Comparison of ENCODE assay signal across 19 cellular contexts in genomic region chr11:9678576-9678975, GRCh38.
"Had no signal": no experiment of that assay in that cellular context is flagged by ENCODE, and none has a peak within 500 bp of the region (broad histone marks: within the 10 kb centered on the region; RNA-seq: fewer than 3 reads in every experiment).

No MANE protein-coding gene starts in this region.

- H3K36me3 ChIP-seq: WERI-Rb-1 had no signal

- H3K27ac Mint-ChIP-seq: activated naive CD8-positive, alpha-beta T cell; activated T-cell treated with anti-CD3 and anti-CD28 coated beads, Interleukin-2, amount 50 U/mL, for 72 hours; natural killer cell; T-helper 17 cell; type B pancreatic cell had no signal

- H3K9me3 ChIP-seq: body of pancreas had no signal

- ATAC-seq: activated T-cell treated with anti-CD3 and anti-CD28 coated beads, Interleukin-2, amount 50 U/mL, for 72 hours; body of pancreas; left lobe of liver; natural killer cell; stimulated activated naive CD8-positive, alpha-beta T cell treated with anti-CD3 and anti-CD28 coated beads, Interleukin-15, Interleukin-2, amounts not matched to agents 100 U/mL and 50 U/mL, for 24 hours; T-helper 17 cell had no signal

- H3K27me3 ChIP-seq: body of pancreas had no signal

- H3K27ac ChIP-seq: body of pancreas, coronary artery, WERI-Rb-1 had no signal

- DNase-seq: activated CD4-positive, alpha-beta T cell treated with anti-CD3 and anti-CD28 coated beads for 48 hours; activated CD8-positive, alpha-beta memory T cell treated with anti-CD3 and anti-CD28 coated beads, Interleukin-2, amount 50 U/mL, for 48 hours; activated gamma-delta T cell; activated T-cell treated with anti-CD3 and anti-CD28 coated beads, Interleukin-2, amount 50 U/mL, for 72 hours; amniotic stem cell; body of pancreas; central memory CD4-positive, alpha-beta T cell; foreskin melanocyte; natural killer cell; posterior cingulate gyrus; retina; stimulated activated CD4-positive, alpha-beta T cell treated with anti-CD3 and anti-CD28 coated beads, Interleukin-2, amount 100 ng/mL, for 48 hours; stimulated activated naive CD8-positive, alpha-beta T cell treated with anti-CD3 and anti-CD28 coated beads, Interleukin-15, Interleukin-2, amounts not matched to agents 100 U/mL and 50 U/mL, for 24 hours; T-helper 17 cell; WERI-Rb-1 had no signal

- H3K4me3 ChIP-seq: body of pancreas, coronary artery had no signal

- H3K36me3 Mint-ChIP-seq: activated naive CD8-positive, alpha-beta T cell; natural killer cell had no signal

- H3K27me3 Mint-ChIP-seq: activated naive CD8-positive, alpha-beta T cell; type B pancreatic cell had no signal

- H3K4me3 Mint-ChIP-seq: activated naive CD8-positive, alpha-beta T cell; activated T-cell treated with anti-CD3 and anti-CD28 coated beads, Interleukin-2, amount 50 U/mL, for 72 hours; natural killer cell; T-helper 17 cell; type B pancreatic cell had no signal

- H3K4me1 ChIP-seq: body of pancreas had no signal

- H3K9me3 Mint-ChIP-seq: activated T-cell treated with anti-CD3 and anti-CD28 coated beads, Interleukin-2, amount 50 U/mL, for 72 hours; natural killer cell; type B pancreatic cell had no signal
